Comparison of ENCODE assay signal across 1 cellular context in the genomic region with DNA sequence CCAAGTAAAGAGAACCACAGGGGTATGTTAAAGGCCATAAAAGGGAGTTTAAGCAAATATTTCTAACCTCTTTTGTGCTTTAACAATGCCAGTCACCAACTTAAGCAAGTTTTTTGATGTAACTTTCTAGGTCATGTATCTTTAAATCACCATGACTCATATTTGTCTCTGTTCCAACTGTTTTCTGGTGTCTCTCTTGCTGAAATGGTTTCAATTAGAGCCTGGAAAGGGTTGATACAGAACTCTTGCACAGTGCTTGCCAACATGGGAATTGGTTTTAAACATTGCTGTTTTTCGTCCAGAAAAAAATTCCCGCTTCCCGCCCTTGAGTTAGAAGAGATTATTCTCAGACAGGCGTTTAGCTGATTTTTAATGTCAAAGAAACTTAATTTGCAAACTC.
TF ChIP-seq lines count a peak whose summit lies in the region.

No MANE protein-coding gene starts in this region.

TF ChIP-seq in H1, 55 proteins besides CTCF, POLR2A, EP300 and RAD21 (continued from another document):
- TF ChIP-seq, protein P1, sequence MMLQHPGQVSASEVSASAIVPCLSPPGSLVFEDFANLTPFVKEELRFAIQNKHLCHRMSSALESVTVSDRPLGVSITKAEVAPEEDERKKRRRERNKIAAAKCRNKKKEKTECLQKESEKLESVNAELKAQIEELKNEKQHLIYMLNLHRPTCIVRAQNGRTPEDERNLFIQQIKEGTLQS (IDR thresholded peaks at IDR 0.05; ENCODE audit: insufficient read depth, low read depth, low read length), result no peak
